In genomic region chr6:25882066-25882496, GRCh38 we compare ENCODE assay signal across 9 cellular contexts. TPM values are rescaled to one million over a fixed set of nuclear protein-coding genes. Genes with fewer than 3 reads are reported as not detected.
DNase-seq lines count a peak whose midpoint lies in the region; ATAC-seq and TF ChIP-seq lines count a peak whose summit lies in the region.
"Had no signal": no experiment of that assay in that cellular context is flagged by ENCODE, and none has a peak within 500 bp of the region (broad histone marks: within the 10 kb centered on the region; RNA-seq: fewer than 3 reads in every experiment).

No MANE protein-coding gene starts in this region.

- ATAC-seq in HG03196 (IDR thresholded peaks at IDR 0.05; ENCODE audit: unreplicated experiment) (no peak), HG03457 (IDR thresholded peaks at IDR 0.05; ENCODE audit: unreplicated experiment) (no peak)

- no peak for TF ChIP-seq CTCF in coronary artery (IDR thresholded peaks at IDR 0.05)
- TF ChIP-seq CTCF in ovary (IDR thresholded peaks at IDR 0.05): no peak

- H3K36me3 ChIP-seq in ovary: no peaks in the 10 kb centered on the region

- no peak for TF ChIP-seq EP300 in ovary (IDR thresholded peaks at IDR 0.05)

- no peaks in the 10 kb centered on the region for H3K27me3 ChIP-seq in ovary

- DNase-seq in ELF-1 (ENCODE audit: low read depth, low spot score) (peak; percentile 72), coronary artery (ENCODE audit: low spot score) (no peak), ovary (peak in 4 of 5 donors; percentile 8 to 41 (median 12)), NCI-H2107 (lab: John Stamatoyannopoulos, UW) (no peak), globus pallidus (ENCODE audit: low spot score) (no peak)
- DNase-seq in activated CD4-positive, alpha-beta T cell treated with anti-CD3 and anti-CD28 coated beads for 1 hour: peak; percentile 13

- intact Hi-C loops in ovary (cut with DNase I): no loop called here

- no peaks in the 10 kb centered on the region for H3K9me3 ChIP-seq in ovary

- H3K27ac ChIP-seq in coronary artery (no peak overlapping the region), ovary (no peak overlapping the region)

- H3K4me3 ChIP-seq in coronary artery: peak overlapping the region; percentile 13
- no peak overlapping the region for H3K4me3 ChIP-seq in ovary

- 29 to 71% (median 57%) methylated on average over 27 to 28 of the region's 28 CpGs for WGBS in ovary, 3 donors

- TF ChIP-seq POLR2A in ovary (IDR thresholded peaks at IDR 0.05): no peak

- H3K4me1 ChIP-seq in ovary (ENCODE audit: insufficient read depth): no peaks in the 10 kb centered on the region

RNA-seq across cellular contexts. Expression of gene SLC17A3, which starts 8.0 kb away (rescaled TPM):
- total RNA-seq in ovary: under 1 TPM in 4 of 7 donors, not detected in 3; 0.10 to 0.93 (median 0.36) TPM
- polyA plus RNA-seq in ovary: under 1 TPM; 0.07 to 0.35 TPM
- total RNA-seq: activated CD8-positive, alpha-beta memory T cell treated with anti-CD3 and anti-CD28 coated beads for 36 hours had no signal

RNA-seq across cellular contexts. Expression of gene SLC17A2, which starts 48.4 kb away (rescaled TPM):
- not detected for total RNA-seq in ovary
- polyA plus RNA-seq in ovary: not detected
- total RNA-seq: activated CD8-positive, alpha-beta memory T cell treated with anti-CD3 and anti-CD28 coated beads for 36 hours had no signal

RNA-seq across cellular contexts. Expression of gene SLC17A1, which starts 50.2 kb away (rescaled TPM):
- not detected for total RNA-seq in ovary
- polyA plus RNA-seq in ovary: under 1 TPM in 1 of 2 donors, not detected in 1; 0.06 TPM
- total RNA-seq: activated CD8-positive, alpha-beta memory T cell treated with anti-CD3 and anti-CD28 coated beads for 36 hours had no signal

Comparison
In these comparisons a context has a peak if more than half of its experiments do, and no peak if none do; other contexts are left out.
1. DNase-seq: peak in ELF-1 (single experiment), activated CD4-positive, alpha-beta T cell treated with anti-CD3 and anti-CD28 coated beads for 1 hour (single experiment) and ovary (4 of 5); none in coronary artery (single experiment), NCI-H2107 (single experiment) and globus pallidus (single experiment).